ENCODE assay signal across 33 cellular contexts in genomic region chr4:4687935-4688727, GRCh38.
"Had no signal": no experiment of that assay in that cellular context is flagged by ENCODE, and none has a peak within 500 bp of the region (broad histone marks: within the 10 kb centered on the region; RNA-seq: fewer than 3 reads in every experiment).

No MANE protein-coding gene starts in this region.

- FAIRE-seq: colon had no signal

- H3K27me3 Mint-ChIP-seq: naive B cell; natural killer cell treated with Interleukin-12 subunit alpha and Interleukin-12 subunit beta and Interleukin-15 and Interleukin-18, amount 100 ng/mL, for 72 hours; stimulated activated naive B cell treated with anti-CD40 and anti-IgM and Interleukin-4, amounts not matched to agents 10 μg/mL and 1 μg/mL and 100 μg/mL, for 72 hours; stimulated activated naive CD8-positive, alpha-beta T cell treated with anti-CD3 and anti-CD28 coated beads, Interleukin-15, Interleukin-2, amounts not matched to agents 100 ng/mL and 50 ng/mL, for 24 hours had no signal

- H3K4me1 ChIP-seq: lower lobe of right lung, psoas muscle, upper lobe of right lung, uterus had no signal

- H3K27ac ChIP-seq: dorsolateral prefrontal cortex, epithelial cell of prostate, lower lobe of right lung, psoas muscle, skin epidermis, thoracic aorta, tibial nerve, upper lobe of right lung, uterus had no signal

- H3K27ac Mint-ChIP-seq: endodermal cell; immature natural killer cell; mesothelial cell of epicardium; natural killer cell treated with Interleukin-12 subunit alpha and Interleukin-12 subunit beta and Interleukin-15 and Interleukin-18, amount 100 ng/mL, for 72 hours; stimulated activated naive B cell treated with anti-CD40 and anti-IgM and Interleukin-4, amounts not matched to agents 10 μg/mL and 1 μg/mL and 100 μg/mL, for 72 hours; stimulated activated naive CD8-positive, alpha-beta T cell treated with anti-CD3 and anti-CD28 coated beads, Interleukin-15, Interleukin-2, amounts not matched to agents 100 ng/mL and 50 ng/mL, for 24 hours had no signal

- H3K27me3 ChIP-seq: dorsolateral prefrontal cortex, tibial nerve, upper lobe of right lung, uterus had no signal

- ATAC-seq: esophagus mucosa; left colon; left ventricle myocardium superior; lower lobe of right lung; mucosa of descending colon; natural killer cell treated with Interleukin-12 subunit alpha and Interleukin-12 subunit beta and Interleukin-15 and Interleukin-18, amount 100 ng/mL, for 72 hours; psoas muscle; right cardiac atrium; stimulated activated naive B cell treated with anti-CD40 and anti-IgM and Interleukin-4, amounts not matched to agents 10 μg/mL and 1 μg/mL and 100 μg/mL, for 72 hours; upper lobe of right lung had no signal

- H3K9me3 ChIP-seq: lower lobe of right lung, mucosa of descending colon, psoas muscle, thoracic aorta, upper lobe of right lung, uterus had no signal

- H3K36me3 ChIP-seq: lower lobe of right lung, thoracic aorta, upper lobe of right lung, uterus had no signal

- H3K4me1 Mint-ChIP-seq: endodermal cell, immature natural killer cell, naive B cell had no signal

- H3K9me3 Mint-ChIP-seq: immature natural killer cell; natural killer cell treated with Interleukin-12 subunit alpha and Interleukin-12 subunit beta and Interleukin-15 and Interleukin-18, amount 100 ng/mL, for 72 hours; stimulated activated naive CD8-positive, alpha-beta T cell treated with anti-CD3 and anti-CD28 coated beads, Interleukin-15, Interleukin-2, amounts not matched to agents 100 ng/mL and 50 ng/mL, for 24 hours had no signal

- DNase-seq: cerebellar nuclear complex; dorsolateral prefrontal cortex; effector CD8-positive, alpha-beta T cell; endodermal cell; foreskin melanocyte; glutamatergic neuron; hypothalamus; immature natural killer cell; islet precursor cell; kidney glomerular epithelial cell; left colon; left ventricle myocardium superior; lower lobe of right lung; mucosa of descending colon; naive B cell; nucleus accumbens; posterior cingulate gyrus; psoas muscle; right cardiac atrium; stimulated activated CD4-positive, alpha-beta T cell treated with anti-CD3 and anti-CD28 coated beads, Interleukin-15, amount 100 ng/mL, for 24 hours; stimulated activated CD4-positive, alpha-beta T cell treated with anti-CD3 and anti-CD28 coated beads, Interleukin-2, amount 100 ng/mL, for 48 hours; stimulated activated naive B cell treated with anti-CD40 and anti-IgM and Interleukin-4, amounts not matched to agents 10 μg/mL and 1 μg/mL and 100 μg/mL, for 72 hours; upper lobe of right lung; uterus had no signal

- H3K36me3 Mint-ChIP-seq: natural killer cell treated with Interleukin-12 subunit alpha and Interleukin-12 subunit beta and Interleukin-15 and Interleukin-18, amount 100 ng/mL, for 72 hours had no signal

- H3K4me3 ChIP-seq: dorsolateral prefrontal cortex, lower lobe of right lung, mucosa of descending colon, psoas muscle, skin epidermis, thoracic aorta, tibial nerve, upper lobe of right lung, uterus had no signal

- H3K4me3 Mint-ChIP-seq: endodermal cell; immature natural killer cell; mesothelial cell of epicardium; naive B cell; natural killer cell treated with Interleukin-12 subunit alpha and Interleukin-12 subunit beta and Interleukin-15 and Interleukin-18, amount 100 ng/mL, for 72 hours; stimulated activated naive B cell treated with anti-CD40 and anti-IgM and Interleukin-4, amounts not matched to agents 10 μg/mL and 1 μg/mL and 100 μg/mL, for 72 hours; stimulated activated naive CD8-positive, alpha-beta T cell treated with anti-CD3 and anti-CD28 coated beads, Interleukin-15, Interleukin-2, amounts not matched to agents 100 ng/mL and 50 ng/mL, for 24 hours had no signal
